10 cellular contexts compared by ENCODE assay signal in genomic region chr13:49308104-49308875, GRCh38.
A peak's percentile ranks its signal among the peaks of the same experiment; 100 is the strongest.
DNase-seq lines count a peak whose midpoint lies in the region; ATAC-seq and TF ChIP-seq lines count a peak whose summit lies in the region.
"Had no signal": no experiment of that assay in that cellular context is flagged by ENCODE, and none has a peak within 500 bp of the region (broad histone marks: within the 10 kb centered on the region; RNA-seq: fewer than 3 reads in every experiment).

No MANE protein-coding gene starts in this region.

- no peak overlapping the region for H3K4me3 Mint-ChIP-seq in chondrocyte (ENCODE audit: unreplicated experiment)
- H3K4me3 Mint-ChIP-seq in stimulated activated memory B cell treated with anti-CD40 and anti-IgM and Interleukin-4, amounts not matched to agents 10 μg/mL and 1 μg/mL and 100 μg/mL, for 72 hours: no peak overlapping the region
- H3K4me3 Mint-ChIP-seq in neural progenitor cell: no peak overlapping the region

- no peaks in the 10 kb centered on the region for H3K36me3 ChIP-seq in neural progenitor cell

- DNase-seq in G401 (ENCODE audit: low spot score) (peak; percentile 15), chondrocyte (ENCODE audit: low spot score) (no peak), skeletal muscle cell (ENCODE audit: low read depth) (peak; percentile 88), neural progenitor cell (ENCODE audit: low spot score) (no peak), GM13976 (ENCODE audit: low spot score) (no peak), NCI-H69 (lab: John Stamatoyannopoulos, UW) (no peak)
- DNase-seq: amniotic stem cell, NCI-H2107 had no signal

- H3K36me3 Mint-ChIP-seq in chondrocyte (ENCODE audit: low read depth) (no peaks in the 10 kb centered on the region), neural progenitor cell (no peaks in the 10 kb centered on the region)
- H3K36me3 Mint-ChIP-seq in stimulated activated memory B cell treated with anti-CD40 and anti-IgM and Interleukin-4, amounts not matched to agents 10 μg/mL and 1 μg/mL and 100 μg/mL, for 72 hours: peaks cover 6% of the 10 kb centered on the region

- peak overlapping the region; percentile 93 for H3K27ac Mint-ChIP-seq in chondrocyte (ENCODE audit: unreplicated experiment)
- no peak overlapping the region for H3K27ac Mint-ChIP-seq in stimulated activated memory B cell treated with anti-CD40 and anti-IgM and Interleukin-4, amounts not matched to agents 10 μg/mL and 1 μg/mL and 100 μg/mL, for 72 hours
- H3K27ac Mint-ChIP-seq in neural progenitor cell: no peak overlapping the region

- H3K27me3 ChIP-seq in layer of hippocampus (ENCODE audit: control insufficient read depth, insufficient read depth, low read length) (no peaks in the 10 kb centered on the region), neural progenitor cell (no peaks in the 10 kb centered on the region)

- no peak overlapping the region for H3K4me3 ChIP-seq in skeletal muscle cell (ENCODE audit: low read depth, low read length)
- no peak overlapping the region for H3K4me3 ChIP-seq in neural progenitor cell

- no peak overlapping the region for H2AFZ ChIP-seq in neural progenitor cell (replicated peaks)

- no peaks in the 10 kb centered on the region for H3K79me2 ChIP-seq in neural progenitor cell (ENCODE audit: low read depth)

- TF ChIP-seq CTCF in chondrocyte (IDR thresholded peaks at IDR 0.05) (no peak), neural progenitor cell (IDR thresholded peaks at IDR 0.05) (no peak), GM13976 (IDR thresholded peaks at IDR 0.05; ENCODE audit: borderline replicate concordance, control extremely low read depth, extremely low read depth, insufficient read depth, missing control alignments) (no peak)

- in situ Hi-C loops in G401 (cut with HindIII; ENCODE audit: low sequenced_read_pairs): no loop called here
- in situ Hi-C loops in GM13976 (cut with MboI; ENCODE audit: low sequenced_read_pairs, unreplicated experiment): no loop called here

- H3K9me3 Mint-ChIP-seq in chondrocyte (ENCODE audit: low read depth) (no peaks in the 10 kb centered on the region), neural progenitor cell (no peaks in the 10 kb centered on the region)
- no peaks in the 10 kb centered on the region for H3K9me3 Mint-ChIP-seq in stimulated activated memory B cell treated with anti-CD40 and anti-IgM and Interleukin-4, amounts not matched to agents 10 μg/mL and 1 μg/mL and 100 μg/mL, for 72 hours

- no peak for ATAC-seq in stimulated activated memory B cell treated with anti-CD40 and anti-IgM and Interleukin-4, amounts not matched to agents 10 μg/mL and 1 μg/mL and 100 μg/mL, for 72 hours

- peak overlapping the region; percentile 91 for H3K27ac ChIP-seq in layer of hippocampus (ENCODE audit: low read depth, low read length)
- H3K27ac ChIP-seq in neural progenitor cell: no peak overlapping the region

- H3F3A ChIP-seq in neural progenitor cell (ENCODE audit: low read depth): no peaks in the 10 kb centered on the region

- H3K9me3 ChIP-seq in neural progenitor cell (ENCODE audit: low read depth): no peaks in the 10 kb centered on the region

- no peaks in the 10 kb centered on the region for H4K20me1 ChIP-seq in neural progenitor cell (ENCODE audit: low read depth)

- H3K4me1 ChIP-seq in neural progenitor cell: no peaks in the 10 kb centered on the region

- no peak overlapping the region for H3K4me2 ChIP-seq in neural progenitor cell

- H3K27me3 Mint-ChIP-seq in chondrocyte (ENCODE audit: low read depth) (no peaks in the 10 kb centered on the region), neural progenitor cell (ENCODE audit: insufficient read depth, low read depth) (peaks cover 1% of the 10 kb centered on the region)
- no peaks in the 10 kb centered on the region for H3K27me3 Mint-ChIP-seq in stimulated activated memory B cell treated with anti-CD40 and anti-IgM and Interleukin-4, amounts not matched to agents 10 μg/mL and 1 μg/mL and 100 μg/mL, for 72 hours

- no peak overlapping the region for H3K9ac ChIP-seq in neural progenitor cell

- H3K4me1 Mint-ChIP-seq in chondrocyte (ENCODE audit: low read depth) (peaks cover 29% of the 10 kb centered on the region), neural progenitor cell (peaks cover 16% of the 10 kb centered on the region)
- no peaks in the 10 kb centered on the region for H3K4me1 Mint-ChIP-seq in stimulated activated memory B cell treated with anti-CD40 and anti-IgM and Interleukin-4, amounts not matched to agents 10 μg/mL and 1 μg/mL and 100 μg/mL, for 72 hours

Comparison
In these comparisons a context has a peak if more than half of its experiments do, and no peak if none do; other contexts are left out.
1. DNase-seq: peak in G401 (single experiment) and skeletal muscle cell (single experiment); none in chondrocyte (single experiment), neural progenitor cell (single experiment), GM13976 (single experiment) and NCI-H69 (single experiment).